In genomic region chr10:96758423-96758822, GRCh38 we compare ENCODE assay signal across 9 cellular contexts. TPM values are rescaled to one million over a fixed set of nuclear protein-coding genes. Genes with fewer than 3 reads are reported as not detected.
DNase-seq lines count a peak whose midpoint lies in the region; ATAC-seq, FAIRE-seq and TF ChIP-seq lines count a peak whose summit lies in the region.
"Had no signal": no experiment of that assay in that cellular context is flagged by ENCODE, and none has a peak within 500 bp of the region (broad histone marks: within the 10 kb centered on the region; RNA-seq: fewer than 3 reads in every experiment).

No MANE protein-coding gene starts in this region.

- no peaks in the 10 kb centered on the region for H3K27me3 ChIP-seq in H1 (replicated peaks in 1 of 4; ENCODE audit: control insufficient read depth in 3 of 4, extremely low read depth in 1 of 4, insufficient read depth in 3 of 4, low read length in 3 of 4)
- peaks cover 2% of the 10 kb centered on the region for H3K27me3 ChIP-seq in foreskin keratinocyte

- no peaks in the 10 kb centered on the region for H3K79me1 ChIP-seq in H1 (ENCODE audit: low read depth, low read length)

- FAIRE-seq in GM12891 (lab: Jason Lieb, UNC): peak; percentile 94
- FAIRE-seq in H1 (lab: Jason Lieb, UNC): no peak
- FAIRE-seq: islet of Langerhans had no signal

- H3K18ac ChIP-seq in H1 (ENCODE audit: extremely low read depth, low read length): no peak overlapping the region

- WGBS in H1 (ENCODE audit: extremely low coverage in 1 of 2, insufficient coverage in 1 of 2, insufficient read length in 1 of 2, insufficient replicate concordance in 2 of 2, low coverage in 1 of 2, low lambda C conversion rate in 2 of 2, missing lambda C conversion rate in 1 of 2), 2 experiments: 100% methylated on average over 1 of the region's 1 CpG; no CpG with 5 or more reads in 1 of the 2 experiments

- H3K4ac ChIP-seq in H1 (replicated peaks; ENCODE audit: insufficient read length, low read depth, low read length): no peak overlapping the region

- H2AK5ac ChIP-seq in H1 (ENCODE audit: low read depth, low read length): no peak overlapping the region

- no peak for TF ChIP-seq POLR2A in GM12891 (IDR thresholded peaks at IDR 0.05; ENCODE audit: low read depth, low read length)
- no peak for TF ChIP-seq POLR2A in H1 (IDR thresholded peaks at IDR 0.05; ENCODE audit: control extremely low read depth in 1 of 2, low read depth in 2 of 2, low read length in 2 of 2)

- H3K4me2 ChIP-seq in H1 (ENCODE audit: insufficient read depth in 1 of 2, low read depth in 2 of 2, low read length in 2 of 2): no peak overlapping the region

- no peak overlapping the region for H3K4me3 ChIP-seq in H1 (ENCODE audit: extremely low read depth in 1 of 4, insufficient read depth in 2 of 4, low read depth in 3 of 4, low read length in 4 of 4)

- no peaks in the 10 kb centered on the region for H4K20me1 ChIP-seq in H1 (replicated peaks in 1 of 2; ENCODE audit: control insufficient read depth in 1 of 2, insufficient read depth in 2 of 2, low read length in 2 of 2)

- H3K27ac ChIP-seq in H1 (ENCODE audit: low read depth, low read length) (no peak overlapping the region), foreskin keratinocyte (no peak overlapping the region)

- no peak for DNase-seq in GM12891 (ENCODE audit: insufficient read length, low spot score)
- no peak for DNase-seq in H1 (ENCODE audit: low read depth in 1 of 2, low spot score in 2 of 2)
- DNase-seq in H4 (ENCODE audit: low spot score): no peak
- DNase-seq in foreskin keratinocyte: no peak

- H3K9me3 ChIP-seq in H1 (ENCODE audit: insufficient read depth in 2 of 2, low read depth in 1 of 2, low read length in 1 of 2): no peaks in the 10 kb centered on the region

- no peaks in the 10 kb centered on the region for H3K36me3 ChIP-seq in H1 (ENCODE audit: control insufficient read depth in 2 of 4, insufficient read depth in 4 of 4, low read length in 3 of 4)

- no peak overlapping the region for H2BK15ac ChIP-seq in H1 (ENCODE audit: low read length)

- CTCF ChIA-PET in H1 (lab: Charles Lee; ENCODE audit: partially characterized antibody): interaction anchor here (0.6 to 1.4 kb wide), 5 partner anchors 10 to 632 kb away, joined by 3 to 6 read pairs (median 3); no protein-coding TSS in a partner anchor

- TF ChIP-seq EP300 in H1 (IDR thresholded peaks at IDR 0.05; ENCODE audit: borderline replicate concordance in 1 of 2, low read depth in 2 of 2, low read length in 2 of 2): no peak

- ATAC-seq in GM21381 (IDR thresholded peaks at IDR 0.05; ENCODE audit: unreplicated experiment): peak; percentile 86
- ATAC-seq in HG03565 (IDR thresholded peaks at IDR 0.05; ENCODE audit: unreplicated experiment): peak; percentile 82
- ATAC-seq in HG03025 (IDR thresholded peaks at IDR 0.05; ENCODE audit: low FRiP score, unreplicated experiment): no peak
- ATAC-seq in HG03095 (IDR thresholded peaks at IDR 0.05; ENCODE audit: unreplicated experiment): no peak
- no peak for ATAC-seq in foreskin keratinocyte

- H2BK20ac ChIP-seq in H1 (ENCODE audit: low read length): no peak overlapping the region

- H3K79me2 ChIP-seq in H1 (ENCODE audit: control insufficient read depth in 1 of 2, insufficient read depth in 2 of 2, low read length in 2 of 2): no peaks in the 10 kb centered on the region

- no peak overlapping the region for H2BK5ac ChIP-seq in H1 (ENCODE audit: low read depth, low read length)

- no peak overlapping the region for H4K8ac ChIP-seq in H1 (ENCODE audit: extremely low read depth, insufficient read depth, low read length)

- H3K23me2 ChIP-seq in H1 (ENCODE audit: low read depth, low read length): no peaks in the 10 kb centered on the region

- no peak overlapping the region for H4K5ac ChIP-seq in H1 (ENCODE audit: insufficient read length, low read depth, low read length)

- no peak overlapping the region for H3K56ac ChIP-seq in H1 (replicated peaks; ENCODE audit: insufficient read length, low read depth, low read length)

- TF ChIP-seq RAD21 in H1 (IDR thresholded peaks at IDR 0.05 in 1 of 2, conservative IDR thresholded peaks at IDR 0.05 in 1 of 2; ENCODE audit: low read depth in 2 of 2, low read length in 2 of 2): no peak

- no peak overlapping the region for H3K14ac ChIP-seq in H1 (ENCODE audit: insufficient read length)

- H3K4me1 ChIP-seq in H1 (replicated peaks in 1 of 4; ENCODE audit: control insufficient read depth in 3 of 4, insufficient read depth in 4 of 4, low read length in 3 of 4) (no peaks in the 10 kb centered on the region), foreskin keratinocyte (no peaks in the 10 kb centered on the region)

- H2BK120ac ChIP-seq in H1 (replicated peaks; ENCODE audit: low read depth, low read length): no peak overlapping the region

- TF ChIP-seq CTCF in H1 (IDR thresholded peaks at IDR 0.05; ENCODE audit: control extremely low read depth in 1 of 3, insufficient read depth in 1 of 3, low read depth in 1 of 3, low read length in 3 of 3): no peak
- no peak for TF ChIP-seq CTCF in foreskin keratinocyte (conservative IDR thresholded peaks at IDR 0.05)

- no peak overlapping the region for H4K91ac ChIP-seq in H1 (replicated peaks; ENCODE audit: insufficient read length, low read length)

- no peak overlapping the region for H2BK12ac ChIP-seq in H1 (ENCODE audit: low read depth, low read length)

- POLR2A ChIA-PET in H1 (lab: Charles Lee; ENCODE audit: partially characterized antibody): no interaction called here

- H3K23ac ChIP-seq in H1 (ENCODE audit: insufficient read length): no peak overlapping the region

- no peak overlapping the region for H3K9ac ChIP-seq in H1 (replicated peaks in 1 of 4; ENCODE audit: extremely low read depth in 1 of 4, low read depth in 3 of 4, low read length in 3 of 4)

- H2AFZ ChIP-seq in H1 (ENCODE audit: low read length): peak overlapping the region; percentile 76; the same call in 1 of the 2 replicates

TF ChIP-seq in GM12891, 5 proteins besides CTCF, POLR2A, EP300 and RAD21:
- TF ChIP-seq POU2F2 (IDR thresholded peaks at IDR 0.05; ENCODE audit: low read depth, low read length) (no peak), POLR2AphosphoS5 (IDR thresholded peaks at IDR 0.05; ENCODE audit: low read depth, low read length) (no peak), SPI1 (IDR thresholded peaks at IDR 0.05; ENCODE audit: low read depth, low read length) (peak; percentile 62; the same call in 1 of the 2 replicates)

TF ChIP-seq in H1, 55 proteins besides CTCF, POLR2A, EP300 and RAD21:
- no peak for TF ChIP-seq RNF2 (IDR thresholded peaks at IDR 0.05; ENCODE audit: borderline replicate concordance, low read depth, low read length, missing control alignments, poor library complexity, severe bottlenecking)
- TF ChIP-seq E2F6 (IDR thresholded peaks at IDR 0.05): no peak
- TF ChIP-seq SUZ12 (IDR thresholded peaks at IDR 0.05; ENCODE audit: low read length): no peak
- TF ChIP-seq BRCA1 (IDR thresholded peaks at IDR 0.05; ENCODE audit: low read depth, low read length): no peak
TF ChIP-seq in H1: peak in this region for 0.

RNA-seq across cellular contexts. Expression of gene PIK3AP1, which starts 38.1 kb away (rescaled TPM):
- 73.5 TPM for polyA plus RNA-seq in GM12891 (2012; ENCODE audit: low read depth, missing spikeins)
- 2.9 and 4.5 TPM in 2 replicates for total RNA-seq in H1 (2021; fragmentation: NEBNext Ultra II Directional; extraction: Animal tissue kit (Norgen Biotek cat#: 25700))
- polyA plus RNA-seq in H1 (2011; rRNA removed) (0.99 and 1.9 TPM in 2 replicates), foreskin keratinocyte (0.01 TPM in 1 of 2 replicates, not detected in the other)
- 2.1 TPM for polyA plus RNA-seq in H1 (2011; cell fraction: cytosol; rRNA removed)
- 1.3 TPM for polyA plus RNA-seq in H1 (2011; cell fraction: nucleus; rRNA removed)
- 1.1 to 2.0 TPM (median 1.7 TPM) in 4 replicates for polyA plus RNA-seq in H1 (2012, experiment 1 of 2)
- 0.17 TPM for polyA plus RNA-seq in H1 (2012, experiment 2 of 2)
- polyA plus RNA-seq in H1 (2013, experiment 1 of 2): 1.2 TPM
- polyA plus RNA-seq in H1 (2013, experiment 2 of 2): 1.6 TPM
- 6.0 and 7.0 TPM in 2 replicates for polyA minus RNA-seq in H1 (2011; rRNA and poly(A)+ RNA removed)
- 2.3 TPM for polyA minus RNA-seq in H1 (2011; cell fraction: cytosol; rRNA and poly(A)+ RNA removed)
- 2.0 TPM for polyA minus RNA-seq in H1 (2011; cell fraction: nucleus; rRNA and poly(A)+ RNA removed)
- 0.43 TPM in 1 of 2 replicates, not detected in the other for total RNA-seq in H4 (2014; rRNA removed; shearing (Covaris generic))
- 0.07 and 0.10 TPM in 2 replicates for total RNA-seq in foreskin keratinocyte

Comparison
In these comparisons a context has a peak if more than half of its experiments do, and no peak if none do; other contexts are left out.
1. ATAC-seq: peak in GM21381 (single experiment) and HG03565 (single experiment); none in HG03025 (single experiment), HG03095 (single experiment) and foreskin keratinocyte (single experiment).